8 cellular contexts compared by ENCODE assay signal in genomic region chr13:99500839-99501134, GRCh38. TPM values are rescaled to one million over a fixed set of nuclear protein-coding genes. Genes with fewer than 3 reads are reported as not detected.
DNase-seq lines count a peak whose midpoint lies in the region; ATAC-seq, FAIRE-seq and TF ChIP-seq lines count a peak whose summit lies in the region.

No MANE protein-coding gene starts in this region.

- H3K4me3 Mint-ChIP-seq in activated T-helper 1 cell treated with anti-CD3 and anti-CD28 coated beads, Interleukin-12 subunit alpha, Interleukin-12 subunit beta, Interleukin-2, Interleukin-4 antibody, amounts not matched to agents 30 ng/mL and 10 ng/mL and 1 ng/mL, durations not matched to agents 14 hours and 24 hours and 36 hours = peak overlapping the region; percentile 96

- peak overlapping the region; percentile 95 for H3K27ac Mint-ChIP-seq in activated T-helper 1 cell treated with anti-CD3 and anti-CD28 coated beads, Interleukin-12 subunit alpha, Interleukin-12 subunit beta, Interleukin-2, Interleukin-4 antibody, amounts not matched to agents 30 ng/mL and 10 ng/mL and 1 ng/mL, durations not matched to agents 14 hours and 24 hours and 36 hours

- H3K27ac ChIP-seq in kidney (ENCODE audit: low read depth in 2 of 2, low read length in 2 of 2) (peak overlapping the region; percentile 80 to 93), thymus (ENCODE audit: low read depth) (peak overlapping the region; percentile 82)

- H3K9me3 Mint-ChIP-seq in activated T-helper 1 cell treated with anti-CD3 and anti-CD28 coated beads, Interleukin-12 subunit alpha, Interleukin-12 subunit beta, Interleukin-2, Interleukin-4 antibody, amounts not matched to agents 30 ng/mL and 10 ng/mL and 1 ng/mL, durations not matched to agents 14 hours and 24 hours and 36 hours = no peaks in the 10 kb centered on the region

- H3K36me3 ChIP-seq in kidney (ENCODE audit: control insufficient read depth in 1 of 2, insufficient read depth in 2 of 2, low read length in 2 of 2) (no peaks in the 10 kb centered on the region), thymus (ENCODE audit: control insufficient read depth, insufficient read depth) (no peaks in the 10 kb centered on the region)

- peak overlapping the region; percentile 74 to 82 for H3K9ac ChIP-seq in kidney (ENCODE audit: low read length in 2 of 2)

- ATAC-seq in GM18508 (IDR thresholded peaks at IDR 0.05; ENCODE audit: insufficient read depth, unreplicated experiment) (peak; percentile 2), HG02870 (IDR thresholded peaks at IDR 0.05; ENCODE audit: unreplicated experiment) (peak; percentile 14), HG03457 (IDR thresholded peaks at IDR 0.05; ENCODE audit: unreplicated experiment) (no peak)

- H3K27me3 Mint-ChIP-seq in activated T-helper 1 cell treated with anti-CD3 and anti-CD28 coated beads, Interleukin-12 subunit alpha, Interleukin-12 subunit beta, Interleukin-2, Interleukin-4 antibody, amounts not matched to agents 30 ng/mL and 10 ng/mL and 1 ng/mL, durations not matched to agents 14 hours and 24 hours and 36 hours (ENCODE audit: insufficient read depth) = peaks cover 1% of the 10 kb centered on the region

- H3K9me3 ChIP-seq in kidney (ENCODE audit: control insufficient read depth in 1 of 2, low read length in 2 of 2) = no peaks in the 10 kb centered on the region
- no peaks in the 10 kb centered on the region for H3K9me3 ChIP-seq in thymus (ENCODE audit: control insufficient read depth)

- TF ChIP-seq CTCF in kidney (IDR thresholded peaks at IDR 0.05; ENCODE audit: borderline replicate concordance, extremely low read depth, insufficient read depth) = no peak

- H3K27me3 ChIP-seq in thymus (ENCODE audit: control insufficient read depth, insufficient read depth) = no peaks in the 10 kb centered on the region

- H3K4me3 ChIP-seq in kidney (ENCODE audit: low read length in 2 of 2) (peak overlapping the region; percentile 86 to 94), thymus (ENCODE audit: low read length) (peak overlapping the region; percentile 75)

- H3K36me3 Mint-ChIP-seq in activated T-helper 1 cell treated with anti-CD3 and anti-CD28 coated beads, Interleukin-12 subunit alpha, Interleukin-12 subunit beta, Interleukin-2, Interleukin-4 antibody, amounts not matched to agents 30 ng/mL and 10 ng/mL and 1 ng/mL, durations not matched to agents 14 hours and 24 hours and 36 hours (ENCODE audit: low read depth) = peaks cover 12% of the 10 kb centered on the region

- intact Hi-C loops in activated T-helper 1 cell treated with anti-CD3 and anti-CD28 coated beads, Interleukin-12 subunit alpha, Interleukin-12 subunit beta, Interleukin-2, Interleukin-4 antibody, amounts not matched to agents 30 ng/mL and 10 ng/mL and 1 ng/mL, durations not matched to agents 14 hours and 24 hours and 36 hours (cut with micrococcal nuclease) = loop anchor here (1.0 to 5.0 kb wide), 5 partner anchors 63 to 892 kb away; partner anchors contain the start of gene CLYBL
- intact Hi-C loops in kidney (cut with DNase I) = no loop called here

- H3K4me1 ChIP-seq in kidney (ENCODE audit: control insufficient read depth in 1 of 2, insufficient read depth in 1 of 2, low read depth in 1 of 2, low read length in 2 of 2) (peaks cover 7 to 13% of the 10 kb centered on the region in 2 donors), thymus (ENCODE audit: control insufficient read depth, insufficient read depth, low read length) (peaks cover 15% of the 10 kb centered on the region)

- H3K4me1 Mint-ChIP-seq in activated T-helper 1 cell treated with anti-CD3 and anti-CD28 coated beads, Interleukin-12 subunit alpha, Interleukin-12 subunit beta, Interleukin-2, Interleukin-4 antibody, amounts not matched to agents 30 ng/mL and 10 ng/mL and 1 ng/mL, durations not matched to agents 14 hours and 24 hours and 36 hours (ENCODE audit: low read depth) = peaks cover 70% of the 10 kb centered on the region

- WGBS in thymus = under 1% methylated on average over 7 of the region's 7 CpGs

- no peak for DNase-seq in activated T-helper 1 cell treated with anti-CD3 and anti-CD28 coated beads, Interleukin-12 subunit alpha, Interleukin-12 subunit beta, Interleukin-2, Interleukin-4 antibody, amounts not matched to agents 30 ng/mL and 10 ng/mL and 1 ng/mL, durations not matched to agents 14 hours and 24 hours and 36 hours (ENCODE audit: low spot score)
- DNase-seq in kidney = no peak
- DNase-seq in C1 segment of cervical spinal cord (lab: John Stamatoyannopoulos, UW) = no peak
- DNase-seq in Ammon's horn (ENCODE audit: low spot score) = no peak

- FAIRE-seq in kidney (lab: Jason Lieb, UNC) = no peak

RNA-seq across cellular contexts. Expression of gene TM9SF2, which starts 0.5 kb away (rescaled TPM):
- total RNA-seq in activated T-helper 1 cell treated with anti-CD3 and anti-CD28 coated beads, Interleukin-12 subunit alpha, Interleukin-12 subunit beta, Interleukin-2, Interleukin-4 antibody, amounts not matched to agents 30 ng/mL and 10 ng/mL and 1 ng/mL, durations not matched to agents 14 hours and 24 hours and 36 hours = 59.1 and 62.6 TPM in 2 replicates
- total RNA-seq in kidney = 144 TPM
- polyA plus RNA-seq in kidney (ENCODE audit: insufficient read depth, low read depth, low replicate concordance) (88.3 TPM), thymus (61.6 TPM)
